Comparison of ENCODE assay signal across 9 cellular contexts in genomic region chr11:111922803-111923202, GRCh38. TPM values are rescaled to one million over a fixed set of nuclear protein-coding genes. Genes with fewer than 3 reads are reported as not detected.
A peak's percentile ranks its signal among the peaks of the same experiment; 100 is the strongest.
DNase-seq lines count a peak whose midpoint lies in the region; ATAC-seq and TF ChIP-seq lines count a peak whose summit lies in the region.
"Had no signal": no experiment of that assay in that cellular context is flagged by ENCODE, and none has a peak within 500 bp of the region (broad histone marks: within the 10 kb centered on the region; RNA-seq: fewer than 3 reads in every experiment).

No MANE protein-coding gene starts in this region.

- peak overlapping the region; percentile 97 for H2BK20ac ChIP-seq in IMR-90 (ENCODE audit: low read depth, low read length)

- peak overlapping the region; percentile 46; the same call in 1 of the 2 replicates for H4K5ac ChIP-seq in IMR-90 (ENCODE audit: low read depth, low read length)

- no peak overlapping the region for H3K4me3 ChIP-seq in IMR-90 (ENCODE audit: insufficient read depth, low read depth, low read length)
- H3K4me3 ChIP-seq in brain microvascular endothelial cell (ENCODE audit: low read depth, low read length), result no peak overlapping the region

- H3K27ac ChIP-seq in IMR-90 (ENCODE audit: insufficient read depth, low read length), result peak overlapping the region; percentile 52; the same call in 1 of the 2 replicates
- peak overlapping the region; percentile 26 for H3K27ac ChIP-seq in brain microvascular endothelial cell

- H3K27me3 Mint-ChIP-seq in activated CD4-positive, alpha-beta memory T cell treated with anti-CD3 and anti-CD28 coated beads for 36 hours, result peaks cover 7% of the 10 kb centered on the region

- ATAC-seq in IMR-90 (ENCODE audit: low read depth) (no peak; the same call in 1 of the 2 replicates), HG02885 (IDR thresholded peaks at IDR 0.05; ENCODE audit: poor library complexity, unreplicated experiment) (no peak), GM21825 (IDR thresholded peaks at IDR 0.05; ENCODE audit: unreplicated experiment) (no peak)

- CTCF ChIA-PET in IMR-90 (lab: Yijun Ruan, JAX), result no interaction called here
- CTCF ChIA-PET in activated CD4-positive, alpha-beta memory T cell treated with anti-CD3 and anti-CD28 coated beads for 36 hours (lab: Charles Lee), result no interaction called here

- H3K27ac Mint-ChIP-seq in activated CD4-positive, alpha-beta memory T cell treated with anti-CD3 and anti-CD28 coated beads for 36 hours, result no peak overlapping the region

- no peaks in the 10 kb centered on the region for H4K20me1 ChIP-seq in IMR-90 (ENCODE audit: insufficient read depth, low read length)

- H2AFZ ChIP-seq in IMR-90 (replicated peaks; ENCODE audit: low read length, poor library complexity), result no peak overlapping the region

- no TSS peak for BruUV-seq in IMR-90 (replicated peaks; lab: Mats Ljungman, UMichigan)

- H3K23ac ChIP-seq in IMR-90 (ENCODE audit: low read depth, low read length), result peak overlapping the region; percentile 83; the same call in 1 of the 2 replicates

- H3K36me3 ChIP-seq in IMR-90 (ENCODE audit: control insufficient read depth, insufficient read depth, low read length), result no peaks in the 10 kb centered on the region
- no peaks in the 10 kb centered on the region for H3K36me3 ChIP-seq in brain microvascular endothelial cell (replicated peaks)

- POLR2A ChIA-PET in IMR-90 (lab: Charles Lee; ENCODE audit: unreplicated experiment), result no interaction called here
- POLR2A ChIA-PET in activated CD4-positive, alpha-beta memory T cell treated with anti-CD3 and anti-CD28 coated beads for 36 hours (lab: Charles Lee), result no interaction called here

- H3K4ac ChIP-seq in IMR-90 (ENCODE audit: low read depth, low read length), result peak overlapping the region; percentile 98; the same call in 1 of the 2 replicates

- peak overlapping the region; percentile 96 for H4K91ac ChIP-seq in IMR-90 (ENCODE audit: insufficient read depth, low read depth, low read length)

- peak overlapping the region; percentile 90 for H2BK5ac ChIP-seq in IMR-90 (ENCODE audit: low read depth, low read length, poor library complexity, severe bottlenecking)

- dilution Hi-C loops in IMR-90 (cut with HindIII; ENCODE audit: low sequenced_read_pairs, unreplicated experiment), result no loop called here

- peak overlapping the region; percentile 90 to 94 for H4K8ac ChIP-seq in IMR-90 (ENCODE audit: low read depth in 2 of 2, low read length in 2 of 2)

- H3K9me3 Mint-ChIP-seq in activated CD4-positive, alpha-beta memory T cell treated with anti-CD3 and anti-CD28 coated beads for 36 hours, result no peaks in the 10 kb centered on the region

- H3K14ac ChIP-seq in IMR-90 (replicated peaks; ENCODE audit: low read depth, low read length), result peak overlapping the region; percentile 97

- peak overlapping the region; percentile 57; the same call in 1 of the 2 replicates for H3K9ac ChIP-seq in IMR-90 (ENCODE audit: low read depth, low read length)

- H3K9me3 ChIP-seq in IMR-90 (ENCODE audit: control insufficient read depth, insufficient read depth, low read length), result no peaks in the 10 kb centered on the region

- no peak for TF ChIP-seq RAD21 in IMR-90 (IDR thresholded peaks at IDR 0.05; ENCODE audit: low read length)

- H3K18ac ChIP-seq in IMR-90 (ENCODE audit: low read depth, low read length), result peak overlapping the region; percentile 34; the same call in 1 of the 2 replicates

- peak overlapping the region; percentile 88 for H3K56ac ChIP-seq in IMR-90 (ENCODE audit: extremely low read depth, insufficient read depth, low read length)

- no peak overlapping the region for H2AK9ac ChIP-seq in IMR-90 (replicated peaks; ENCODE audit: low read depth, low read length, poor library complexity)

- no peaks in the 10 kb centered on the region for H3K27me3 ChIP-seq in IMR-90 (ENCODE audit: control insufficient read depth, insufficient read depth, low read length)
- H3K27me3 ChIP-seq in brain microvascular endothelial cell (replicated peaks), result no peaks in the 10 kb centered on the region

- H3K36me3 Mint-ChIP-seq in activated CD4-positive, alpha-beta memory T cell treated with anti-CD3 and anti-CD28 coated beads for 36 hours, result no peaks in the 10 kb centered on the region

- H3K4me2 ChIP-seq in IMR-90 (ENCODE audit: low read depth, low read length), result peak overlapping the region; percentile 75; the same call in 1 of the 2 replicates

- peaks cover 17% of the 10 kb centered on the region for H3K4me1 ChIP-seq in IMR-90 (ENCODE audit: control insufficient read depth, insufficient read depth, low read length)

- WGBS in IMR-90 (ENCODE audit: extremely low coverage in 2 of 2, insufficient read length in 1 of 2), 2 experiments, result 0% methylated on average over 1 of the region's 2 CpGs; no CpG with 5 or more reads in 1 of the 2 experiments

- DNase-seq in IMR-90, result peak; percentile 89
- peak; percentile 71 for DNase-seq in brain microvascular endothelial cell
- peak; percentile 40 for DNase-seq in kidney glomerular epithelial cell (lab: John Stamatoyannopoulos, UW)
- peak; percentile 92 for DNase-seq in stromal cell of bone marrow (ENCODE audit: low read depth)
- no peak for DNase-seq in activated CD4-positive, alpha-beta memory T cell treated with anti-CD3 and anti-CD28 coated beads for 36 hours
- no peak for DNase-seq in activated effector memory CD4-positive, alpha-beta T cell treated with Interleukin-2 at 50 U/mL for 16 hours
- DNase-seq: NCI-H524 treated with DMSO at 0.1 percent for 48 hours had no signal

- in situ Hi-C loops in IMR-90 (cut with MboI; ENCODE audit: low sequenced_read_pairs) (loop anchor here (5.0 kb wide), 1 partner anchor 41 kb away; no protein-coding TSS in a partner anchor), brain microvascular endothelial cell (cut with HindIII; ENCODE audit: low pct_ligation_motif_present, low sequenced_read_pairs) (no loop called here)

- peak overlapping the region; percentile 85 for H2BK120ac ChIP-seq in IMR-90 (ENCODE audit: low read depth, low read length)

- H3K4me1 Mint-ChIP-seq in activated CD4-positive, alpha-beta memory T cell treated with anti-CD3 and anti-CD28 coated beads for 36 hours (ENCODE audit: low read depth), result peaks cover 13% of the 10 kb centered on the region

- peaks cover 0 to 8% of the 10 kb centered on the region in 2 experiments; a peak in 2 of 4 replicates for H3K79me1 ChIP-seq in IMR-90 (ENCODE audit: low read depth in 1 of 2, low read length in 2 of 2)

- peak overlapping the region; percentile 91 for H2BK15ac ChIP-seq in IMR-90 (ENCODE audit: low read depth, low read length)

- no peak for TF ChIP-seq POLR2A in IMR-90 (IDR thresholded peaks at IDR 0.05; ENCODE audit: low read depth, low read length)

- intact Hi-C loops in IMR-90 (cut with micrococcal nuclease), result no loop called here
- intact Hi-C loops in activated CD4-positive, alpha-beta memory T cell treated with anti-CD3 and anti-CD28 coated beads for 36 hours (cut with micrococcal nuclease), result no loop called here

- peak overlapping the region; percentile 15; the same call in 1 of the 2 replicates for H2AK5ac ChIP-seq in IMR-90 (ENCODE audit: low read depth, low read length)

- no peak for TF ChIP-seq CTCF in IMR-90 (conservative IDR thresholded peaks at IDR 0.05; ENCODE audit: low read depth, low read length)
- TF ChIP-seq CTCF in brain microvascular endothelial cell (IDR thresholded peaks at IDR 0.05; ENCODE audit: low read depth, low read length, missing control alignments), result no peak

- peaks cover 21% of the 10 kb centered on the region for H3K9me1 ChIP-seq in IMR-90 (ENCODE audit: insufficient read depth, low read length)

- no peak overlapping the region for H3K4me3 Mint-ChIP-seq in activated CD4-positive, alpha-beta memory T cell treated with anti-CD3 and anti-CD28 coated beads for 36 hours

TF ChIP-seq in IMR-90, 13 proteins besides CTCF, POLR2A, EP300 and RAD21:
- TF ChIP-seq BHLHE40 (IDR thresholded peaks at IDR 0.05; ENCODE audit: low read depth, low read length) (no peak), CEBPB (IDR thresholded peaks at IDR 0.05; ENCODE audit: low read depth, low read length) (peak; percentile 100), NFE2L2 (IDR thresholded peaks at IDR 0.05; ENCODE audit: low read depth, low read length) (peak; percentile 42; the same call in 1 of the 2 replicates)

RNA-seq across cellular contexts. Expression of gene C11orf52, which starts 4.1 kb away (rescaled TPM):
- 0.28 and 0.90 TPM in 2 replicates for total RNA-seq in IMR-90 (2012; rRNA removed)
- polyA plus RNA-seq in IMR-90 (2012; rRNA removed), result 1.0 and 1.1 TPM in 2 replicates
- polyA plus RNA-seq in IMR-90 (2012; cell fraction: cytosol; rRNA removed), result 0.57 and 0.73 TPM in 2 replicates
- 0.17 and 0.50 TPM in 2 replicates for polyA plus RNA-seq in IMR-90 (2012; cell fraction: nucleus; rRNA removed; ENCODE audit: low replicate concordance)
- not detected for total RNA-seq in activated CD4-positive, alpha-beta memory T cell treated with anti-CD3 and anti-CD28 coated beads for 36 hours

RNA-seq across cellular contexts. Expression of gene HSPB2, which starts 10.3 kb away (rescaled TPM):
- total RNA-seq in IMR-90 (2012; rRNA removed), result under 0.01 and 0.18 TPM in 2 replicates
- polyA plus RNA-seq in IMR-90 (2012; rRNA removed), result 0.55 and 1.0 TPM in 2 replicates
- 0.27 and 0.36 TPM in 2 replicates for polyA plus RNA-seq in IMR-90 (2012; cell fraction: cytosol; rRNA removed)
- 0.68 and 0.70 TPM in 2 replicates for polyA plus RNA-seq in IMR-90 (2012; cell fraction: nucleus; rRNA removed; ENCODE audit: low replicate concordance)
- not detected for total RNA-seq in activated CD4-positive, alpha-beta memory T cell treated with anti-CD3 and anti-CD28 coated beads for 36 hours

RNA-seq across cellular contexts. Expression of gene CRYAB, which starts 11.2 kb away (rescaled TPM):
- total RNA-seq in IMR-90 (2012; rRNA removed), result 3.9 and 6.5 TPM in 2 replicates
- polyA plus RNA-seq in IMR-90 (2012; rRNA removed), result 16.5 and 19.5 TPM in 2 replicates
- 12.3 and 25.3 TPM in 2 replicates for polyA plus RNA-seq in IMR-90 (2012; cell fraction: cytosol; rRNA removed)
- polyA plus RNA-seq in IMR-90 (2012; cell fraction: nucleus; rRNA removed; ENCODE audit: low replicate concordance), result 4.3 and 6.7 TPM in 2 replicates
- total RNA-seq in activated CD4-positive, alpha-beta memory T cell treated with anti-CD3 and anti-CD28 coated beads for 36 hours, result not detected

RNA-seq across cellular contexts. Expression of gene DIXDC1, which starts 14.3 kb away (rescaled TPM):
- 10.4 and 11.1 TPM in 2 replicates for total RNA-seq in IMR-90 (2012; rRNA removed)
- polyA plus RNA-seq in IMR-90 (2012; rRNA removed), result 5.3 and 5.9 TPM in 2 replicates
- 2.0 and 3.9 TPM in 2 replicates for polyA plus RNA-seq in IMR-90 (2012; cell fraction: cytosol; rRNA removed)
- 3.3 and 7.3 TPM in 2 replicates for polyA plus RNA-seq in IMR-90 (2012; cell fraction: nucleus; rRNA removed; ENCODE audit: low replicate concordance)
- total RNA-seq in activated CD4-positive, alpha-beta memory T cell treated with anti-CD3 and anti-CD28 coated beads for 36 hours, result 10 to 100 TPM; 13.3 to 14.9 TPM

RNA-seq across cellular contexts. Expression of gene CFAP68, which starts 43.5 kb away (rescaled TPM):
- 8.9 and 10.2 TPM in 2 replicates for total RNA-seq in IMR-90 (2012; rRNA removed)
- polyA plus RNA-seq in IMR-90 (2012; rRNA removed), result 17.0 and 19.9 TPM in 2 replicates
- 12.8 and 19.3 TPM in 2 replicates for polyA plus RNA-seq in IMR-90 (2012; cell fraction: cytosol; rRNA removed)
- polyA plus RNA-seq in IMR-90 (2012; cell fraction: nucleus; rRNA removed; ENCODE audit: low replicate concordance), result 1.6 and 6.8 TPM in 2 replicates
- total RNA-seq in activated CD4-positive, alpha-beta memory T cell treated with anti-CD3 and anti-CD28 coated beads for 36 hours, result 10 to 100 TPM; 29.9 to 33.6 TPM

Comparison
In these comparisons a context has a peak if more than half of its experiments do, and no peak if none do; other contexts are left out.
1. DNase-seq: peak in IMR-90 (single experiment), brain microvascular endothelial cell (single experiment), kidney glomerular epithelial cell (single experiment) and stromal cell of bone marrow (single experiment); none in activated CD4-positive, alpha-beta memory T cell treated with anti-CD3 and anti-CD28 coated beads for 36 hours (single experiment) and activated effector memory CD4-positive, alpha-beta T cell treated with Interleukin-2 at 50 U/mL for 16 hours (single experiment).